1 cellular context compared by ENCODE assay signal in the genomic region with DNA sequence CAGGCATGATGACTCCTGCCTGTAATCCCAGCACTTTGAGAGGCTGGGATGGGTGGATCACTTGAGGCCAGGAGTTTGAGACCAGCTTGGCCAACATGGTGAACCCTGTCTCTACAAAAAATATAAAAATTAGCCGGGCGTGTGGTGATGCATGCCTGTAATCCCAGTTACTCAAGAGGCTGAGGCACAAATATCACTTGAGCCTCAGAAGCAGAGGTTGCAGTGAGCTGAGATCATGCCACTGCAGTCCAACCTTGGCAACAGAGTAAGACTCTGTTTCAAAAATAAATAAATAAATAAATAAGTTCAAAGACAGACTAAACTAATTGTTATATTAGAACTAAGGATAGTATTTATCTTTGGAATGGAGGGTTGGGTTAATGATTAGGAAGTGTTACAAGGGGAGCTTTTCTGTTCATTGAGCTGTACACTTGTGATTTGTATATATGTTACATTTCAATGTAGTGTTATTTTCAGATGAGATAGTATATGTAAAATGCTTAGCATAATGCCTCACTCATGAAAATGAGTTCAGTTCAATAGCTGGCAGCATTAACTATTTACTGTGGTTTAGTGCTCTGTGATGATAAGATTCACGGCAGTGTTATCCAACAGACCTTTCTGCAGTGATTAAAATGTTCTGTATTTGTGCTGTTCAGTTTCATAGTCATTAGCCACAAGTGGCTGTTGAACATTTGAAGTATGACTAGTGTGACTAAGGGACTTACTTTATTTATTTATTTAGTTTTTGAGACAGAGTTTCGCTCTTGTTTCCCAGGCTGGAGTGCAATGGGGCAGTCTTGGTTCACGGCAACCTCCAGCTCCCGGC.
TF ChIP-seq lines count a peak whose summit lies in the region.

No MANE protein-coding gene starts in this region.

TF ChIP-seq in WTC11, 78 proteins besides CTCF, POLR2A, EP300 and RAD21:
- TF ChIP-seq, protein P1, sequence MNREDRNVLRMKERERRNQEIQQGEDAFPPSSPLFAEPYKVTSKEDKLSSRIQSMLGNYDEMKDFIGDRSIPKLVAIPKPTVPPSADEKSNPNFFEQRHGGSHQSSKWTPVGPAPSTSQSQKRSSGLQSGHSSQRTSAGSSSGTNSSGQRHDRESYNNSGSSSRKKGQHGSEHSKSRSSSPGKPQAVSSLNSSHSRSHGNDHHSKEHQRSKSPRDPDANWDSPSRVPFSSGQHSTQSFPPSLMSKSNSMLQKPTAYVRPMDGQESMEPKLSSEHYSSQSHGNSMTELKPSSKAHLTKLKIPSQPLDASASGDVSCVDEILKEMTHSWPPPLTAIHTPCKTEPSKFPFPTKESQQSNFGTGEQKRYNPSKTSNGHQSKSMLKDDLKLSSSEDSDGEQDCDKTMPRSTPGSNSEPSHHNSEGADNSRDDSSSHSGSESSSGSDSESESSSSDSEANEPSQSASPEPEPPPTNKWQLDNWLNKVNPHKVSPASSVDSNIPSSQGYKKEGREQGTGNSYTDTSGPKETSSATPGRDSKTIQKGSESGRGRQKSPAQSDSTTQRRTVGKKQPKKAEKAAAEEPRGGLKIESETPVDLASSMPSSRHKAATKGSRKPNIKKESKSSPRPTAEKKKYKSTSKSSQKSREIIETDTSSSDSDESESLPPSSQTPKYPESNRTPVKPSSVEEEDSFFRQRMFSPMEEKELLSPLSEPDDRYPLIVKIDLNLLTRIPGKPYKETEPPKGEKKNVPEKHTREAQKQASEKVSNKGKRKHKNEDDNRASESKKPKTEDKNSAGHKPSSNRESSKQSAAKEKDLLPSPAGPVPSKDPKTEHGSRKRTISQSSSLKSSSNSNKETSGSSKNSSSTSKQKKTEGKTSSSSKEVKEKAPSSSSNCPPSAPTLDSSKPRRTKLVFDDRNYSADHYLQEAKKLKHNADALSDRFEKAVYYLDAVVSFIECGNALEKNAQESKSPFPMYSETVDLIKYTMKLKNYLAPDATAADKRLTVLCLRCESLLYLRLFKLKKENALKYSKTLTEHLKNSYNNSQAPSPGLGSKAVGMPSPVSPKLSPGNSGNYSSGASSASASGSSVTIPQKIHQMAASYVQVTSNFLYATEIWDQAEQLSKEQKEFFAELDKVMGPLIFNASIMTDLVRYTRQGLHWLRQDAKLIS (CRISPR knock-in tag; IDR thresholded peaks at IDR 0.05; ENCODE audit: borderline replicate concordance) = no peak
- TF ChIP-seq ZNF232 (CRISPR knock-in tag; IDR thresholded peaks at IDR 0.05) = no peak
- TF ChIP-seq, protein P2, sequence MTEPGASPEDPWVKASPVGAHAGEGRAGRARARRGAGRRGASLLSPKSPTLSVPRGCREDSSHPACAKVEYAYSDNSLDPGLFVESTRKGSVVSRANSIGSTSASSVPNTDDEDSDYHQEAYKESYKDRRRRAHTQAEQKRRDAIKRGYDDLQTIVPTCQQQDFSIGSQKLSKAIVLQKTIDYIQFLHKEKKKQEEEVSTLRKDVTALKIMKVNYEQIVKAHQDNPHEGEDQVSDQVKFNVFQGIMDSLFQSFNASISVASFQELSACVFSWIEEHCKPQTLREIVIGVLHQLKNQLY (CRISPR knock-in tag; IDR thresholded peaks at IDR 0.05) = no peak
- TF ChIP-seq, protein P3, sequence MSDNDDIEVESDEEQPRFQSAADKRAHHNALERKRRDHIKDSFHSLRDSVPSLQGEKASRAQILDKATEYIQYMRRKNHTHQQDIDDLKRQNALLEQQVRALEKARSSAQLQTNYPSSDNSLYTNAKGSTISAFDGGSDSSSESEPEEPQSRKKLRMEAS (CRISPR knock-in tag; IDR thresholded peaks at IDR 0.05) = no peak
- TF ChIP-seq, protein P4, sequence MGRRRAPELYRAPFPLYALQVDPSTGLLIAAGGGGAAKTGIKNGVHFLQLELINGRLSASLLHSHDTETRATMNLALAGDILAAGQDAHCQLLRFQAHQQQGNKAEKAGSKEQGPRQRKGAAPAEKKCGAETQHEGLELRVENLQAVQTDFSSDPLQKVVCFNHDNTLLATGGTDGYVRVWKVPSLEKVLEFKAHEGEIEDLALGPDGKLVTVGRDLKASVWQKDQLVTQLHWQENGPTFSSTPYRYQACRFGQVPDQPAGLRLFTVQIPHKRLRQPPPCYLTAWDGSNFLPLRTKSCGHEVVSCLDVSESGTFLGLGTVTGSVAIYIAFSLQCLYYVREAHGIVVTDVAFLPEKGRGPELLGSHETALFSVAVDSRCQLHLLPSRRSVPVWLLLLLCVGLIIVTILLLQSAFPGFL (CRISPR knock-in tag; IDR thresholded peaks at IDR 0.05; ENCODE audit: borderline replicate concordance) = no peak
- TF ChIP-seq, protein P5, sequence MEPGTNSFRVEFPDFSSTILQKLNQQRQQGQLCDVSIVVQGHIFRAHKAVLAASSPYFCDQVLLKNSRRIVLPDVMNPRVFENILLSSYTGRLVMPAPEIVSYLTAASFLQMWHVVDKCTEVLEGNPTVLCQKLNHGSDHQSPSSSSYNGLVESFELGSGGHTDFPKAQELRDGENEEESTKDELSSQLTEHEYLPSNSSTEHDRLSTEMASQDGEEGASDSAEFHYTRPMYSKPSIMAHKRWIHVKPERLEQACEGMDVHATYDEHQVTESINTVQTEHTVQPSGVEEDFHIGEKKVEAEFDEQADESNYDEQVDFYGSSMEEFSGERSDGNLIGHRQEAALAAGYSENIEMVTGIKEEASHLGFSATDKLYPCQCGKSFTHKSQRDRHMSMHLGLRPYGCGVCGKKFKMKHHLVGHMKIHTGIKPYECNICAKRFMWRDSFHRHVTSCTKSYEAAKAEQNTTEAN (CRISPR knock-in tag; IDR thresholded peaks at IDR 0.05) = no peak
- TF ChIP-seq, protein P6, sequence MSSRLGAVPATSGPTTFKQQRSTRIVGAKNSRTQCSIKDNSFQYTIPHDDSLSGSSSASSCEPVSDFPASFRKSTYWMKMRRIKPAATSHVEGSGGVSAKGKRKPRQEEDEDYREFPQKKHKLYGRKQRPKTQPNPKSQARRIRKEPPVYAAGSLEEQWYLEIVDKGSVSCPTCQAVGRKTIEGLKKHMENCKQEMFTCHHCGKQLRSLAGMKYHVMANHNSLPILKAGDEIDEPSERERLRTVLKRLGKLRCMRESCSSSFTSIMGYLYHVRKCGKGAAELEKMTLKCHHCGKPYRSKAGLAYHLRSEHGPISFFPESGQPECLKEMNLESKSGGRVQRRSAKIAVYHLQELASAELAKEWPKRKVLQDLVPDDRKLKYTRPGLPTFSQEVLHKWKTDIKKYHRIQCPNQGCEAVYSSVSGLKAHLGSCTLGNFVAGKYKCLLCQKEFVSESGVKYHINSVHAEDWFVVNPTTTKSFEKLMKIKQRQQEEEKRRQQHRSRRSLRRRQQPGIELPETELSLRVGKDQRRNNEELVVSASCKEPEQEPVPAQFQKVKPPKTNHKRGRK (CRISPR knock-in tag; IDR thresholded peaks at IDR 0.05; ENCODE audit: borderline replicate concordance) = no peak
- no peak for TF ChIP-seq TCF7 (CRISPR knock-in tag; IDR thresholded peaks at IDR 0.05; ENCODE audit: low read depth)
